9 cellular contexts compared by ENCODE assay signal in genomic region chr14:99602054-99602787, GRCh38. TPM values are rescaled to one million over a fixed set of nuclear protein-coding genes. Genes with fewer than 3 reads are reported as not detected.
A peak's percentile ranks its signal among the peaks of the same experiment; 100 is the strongest.
DNase-seq lines count a peak whose midpoint lies in the region; ATAC-seq and TF ChIP-seq lines count a peak whose summit lies in the region.
"Had no signal": no experiment of that assay in that cellular context is flagged by ENCODE, and none has a peak within 500 bp of the region (broad histone marks: within the 10 kb centered on the region; RNA-seq: fewer than 3 reads in every experiment).

No MANE protein-coding gene starts in this region.

- H3K4me3 ChIP-seq in cardiac fibroblast (replicated peaks in 1 of 2; ENCODE audit: low read depth in 2 of 2, low read length in 2 of 2), result peak overlapping the region; percentile 9 to 22
- H3K4me3 ChIP-seq in muscle layer of duodenum (ENCODE audit: low read depth in 1 of 2, low read length in 2 of 2), result peak overlapping the region; percentile 67

- peak overlapping the region; percentile 85 for H3K4me3 Mint-ChIP-seq in CD4-positive, alpha-beta T cell

- no peak for ATAC-seq in CD4-positive, alpha-beta T cell (ENCODE audit: poor library complexity)
- ATAC-seq in HG03097 (IDR thresholded peaks at IDR 0.05; ENCODE audit: low FRiP score, unreplicated experiment), result no peak

- H3K27me3 ChIP-seq in CD4-positive, alpha-beta T cell (ENCODE audit: control insufficient read depth, insufficient read depth, low read length), result no peaks in the 10 kb centered on the region
- H3K27me3 ChIP-seq in muscle layer of duodenum (ENCODE audit: low read depth, low read length), result no peaks in the 10 kb centered on the region

- POLR2A ChIA-PET in CD4-positive, alpha-beta T cell (lab: Charles Lee), result no interaction called here

- no peak for TF ChIP-seq CTCF in CD4-positive, alpha-beta T cell (IDR thresholded peaks at IDR 0.05)
- no peak for TF ChIP-seq CTCF in cardiac fibroblast (IDR thresholded peaks at IDR 0.05; ENCODE audit: low read depth, low read length)

- DNase-seq in CD4-positive, alpha-beta T cell, result no peak
- peak; percentile 20 for DNase-seq in LoVo (ENCODE audit: low spot score)
- DNase-seq in cardiac fibroblast (ENCODE audit: low read depth in 2 of 2), result peak in 1 of 2 donors; percentile 26
- no peak for DNase-seq in NCI-H1048 (lab: John Stamatoyannopoulos, UW)
- DNase-seq in putamen (ENCODE audit: low spot score), result no peak
- no peak for DNase-seq in SK-N-DZ (ENCODE audit: low spot score)

- intact Hi-C loops in CD4-positive, alpha-beta T cell (cut with DNase I, micrococcal nuclease), result loop anchor here (5.0 to 10.0 kb wide), 2 partner anchors 120 to 773 kb away; partner anchors contain the start of genes CCNK (in 1 of the 2), SETD3 (in 1 of the 2) and WDR25 (in 1 of the 2)

- H3K36me3 Mint-ChIP-seq in CD4-positive, alpha-beta T cell (ENCODE audit: low read depth), result no peaks in the 10 kb centered on the region

- CTCF ChIA-PET in CD4-positive, alpha-beta T cell (lab: Charles Lee), result no interaction called here

- peak overlapping the region; percentile 69 for H3K27ac Mint-ChIP-seq in CD4-positive, alpha-beta T cell

- no peaks in the 10 kb centered on the region for H3K27me3 Mint-ChIP-seq in CD4-positive, alpha-beta T cell

- peaks cover 10 to 41% of the 10 kb centered on the region in 2 donors for H3K4me1 ChIP-seq in muscle layer of duodenum (ENCODE audit: control insufficient read depth in 1 of 2, insufficient read depth in 2 of 2, low read length in 2 of 2)

- H3K36me3 ChIP-seq in muscle layer of duodenum (ENCODE audit: control insufficient read depth in 1 of 2, insufficient read depth in 2 of 2, low read length in 2 of 2), result no peaks in the 10 kb centered on the region

- no peak overlapping the region for H3K27ac ChIP-seq in CD4-positive, alpha-beta T cell (ENCODE audit: low read depth, low read length)
- H3K27ac ChIP-seq in muscle layer of duodenum (ENCODE audit: low read length), result peak overlapping the region; percentile 58
- H3K27ac ChIP-seq: HL-60 had no signal

- peaks cover 37% of the 10 kb centered on the region for H3K4me1 Mint-ChIP-seq in CD4-positive, alpha-beta T cell (ENCODE audit: low read depth)

- H3K9me3 Mint-ChIP-seq in CD4-positive, alpha-beta T cell, result no peaks in the 10 kb centered on the region

- H3K9me3 ChIP-seq in CD4-positive, alpha-beta T cell (ENCODE audit: control insufficient read depth, low read length), result no peaks in the 10 kb centered on the region
- no peaks in the 10 kb centered on the region for H3K9me3 ChIP-seq in muscle layer of duodenum (ENCODE audit: control insufficient read depth in 1 of 2, low read length in 2 of 2)

RNA-seq across cellular contexts. Expression of gene CCDC85C, which starts 1.8 kb away (rescaled TPM):
- 1 to 10 TPM; 5.8 to 7.5 TPM for total RNA-seq in CD4-positive, alpha-beta T cell
- 20.3 and 23.2 TPM in 2 replicates for polyA plus RNA-seq in SK-N-DZ (2014; cell fraction: cytosol; rRNA removed)
- 13.6 and 14.7 TPM in 2 replicates for polyA plus RNA-seq in SK-N-DZ (2014; cell fraction: nucleus; rRNA removed)

RNA-seq across cellular contexts. Expression of gene HHIPL1, which starts 42.7 kb away (rescaled TPM):
- not detected for total RNA-seq in CD4-positive, alpha-beta T cell
- not detected in 2 replicates for polyA plus RNA-seq in SK-N-DZ (2014; cell fraction: cytosol; rRNA removed)
- polyA plus RNA-seq in SK-N-DZ (2014; cell fraction: nucleus; rRNA removed), result not detected in 2 replicates
